ENCODE assay signal across 21 cellular contexts in genomic region chr18:77076111-77076510, GRCh38.
"Had no signal": no experiment of that assay in that cellular context is flagged by ENCODE, and none has a peak within 500 bp of the region (broad histone marks: within the 10 kb centered on the region; RNA-seq: fewer than 3 reads in every experiment).

No MANE protein-coding gene starts in this region.

- H3K36me3 ChIP-seq: lower lobe of right lung, right lobe of liver, transverse colon had no signal

- H3K9me3 Mint-ChIP-seq: activated B cell treated with CpG ODN at 0.5 μM for 24 hours; activated naive CD8-positive, alpha-beta T cell treated with anti-CD3 and anti-CD28 coated beads, Interleukin-2, amount 50 U/mL, for 24 hours; mesothelial cell of epicardium; nephron; stimulated activated effector memory CD8-positive, alpha-beta T cell treated with anti-CD3 and anti-CD28 coated beads, Interleukin-12 subunit alpha, Interleukin-12 subunit beta, amount 100 ng/mL, for 72 hours had no signal

- H3K4me3 ChIP-seq: heart right ventricle, lower lobe of right lung, right lobe of liver, skin epidermis, stomach, transverse colon had no signal

- H3K27ac Mint-ChIP-seq: activated B cell treated with CpG ODN at 0.5 μM for 24 hours; activated naive CD8-positive, alpha-beta T cell treated with anti-CD3 and anti-CD28 coated beads, Interleukin-2, amount 50 U/mL, for 24 hours; mesothelial cell of epicardium; nephron; stimulated activated effector memory CD8-positive, alpha-beta T cell treated with anti-CD3 and anti-CD28 coated beads, Interleukin-12 subunit alpha, Interleukin-12 subunit beta, amount 100 ng/mL, for 72 hours had no signal

- H3K4me3 Mint-ChIP-seq: activated B cell treated with CpG ODN at 0.5 μM for 24 hours; activated CD4-positive, alpha-beta T cell treated with anti-CD3 and anti-CD28 coated beads for 36 hours; activated naive CD8-positive, alpha-beta T cell treated with anti-CD3 and anti-CD28 coated beads, Interleukin-2, amount 50 U/mL, for 24 hours; mesothelial cell of epicardium; nephron; stimulated activated effector memory CD8-positive, alpha-beta T cell treated with anti-CD3 and anti-CD28 coated beads, Interleukin-12 subunit alpha, Interleukin-12 subunit beta, amount 100 ng/mL, for 72 hours had no signal

- H3K27me3 Mint-ChIP-seq: activated B cell treated with CpG ODN at 0.5 μM for 24 hours; activated CD4-positive, alpha-beta T cell treated with anti-CD3 and anti-CD28 coated beads for 36 hours; activated naive CD8-positive, alpha-beta T cell treated with anti-CD3 and anti-CD28 coated beads, Interleukin-2, amount 50 U/mL, for 24 hours had no signal

- DNase-seq: activated B cell treated with CpG ODN at 0.5 μM for 24 hours; activated CD4-positive, alpha-beta T cell treated with anti-CD3 and anti-CD28 coated beads for 36 hours; activated CD4-positive, alpha-beta T cell treated with anti-CD3 and anti-CD28 coated beads, Interleukin-2, amount 50 U/mL, for 48 hours; activated gamma-delta T cell; activated naive CD4-positive, alpha-beta T cell treated with anti-CD3 and anti-CD28 coated beads, Interleukin-2, amount 50 U/mL, for 16 hours; activated naive CD8-positive, alpha-beta T cell treated with anti-CD3 and anti-CD28 coated beads, Interleukin-2, amount 50 U/mL, for 24 hours; activated T-cell treated with anti-CD3 and anti-CD28 coated beads, Interleukin-2, amount 50 U/mL, for 1 hour; cortex of kidney; heart right ventricle; kidney; lower lobe of right lung; nucleus accumbens; stimulated activated CD4-positive, alpha-beta T cell treated with anti-CD3 and anti-CD28 coated beads, Interleukin-2, amount 100 ng/mL, for 24 hours; stomach; T1000; transverse colon had no signal

- ATAC-seq: activated CD4-positive, alpha-beta T cell treated with anti-CD3 and anti-CD28 coated beads for 36 hours; activated naive CD8-positive, alpha-beta T cell treated with anti-CD3 and anti-CD28 coated beads, Interleukin-2, amount 50 U/mL, for 24 hours; heart right ventricle; lower lobe of right lung; right lobe of liver; stimulated activated effector memory CD8-positive, alpha-beta T cell treated with anti-CD3 and anti-CD28 coated beads, Interleukin-12 subunit alpha, Interleukin-12 subunit beta, amount 100 ng/mL, for 72 hours had no signal

- H3K27me3 ChIP-seq: heart right ventricle, right lobe of liver, stomach, transverse colon had no signal

- H3K27ac ChIP-seq: heart right ventricle, lower lobe of right lung, right lobe of liver, skin epidermis, stomach, transverse colon had no signal
